ENCODE assay signal across 8 cellular contexts in genomic region chr10:27504007-27504890, GRCh38. TPM values are rescaled to one million over a fixed set of nuclear protein-coding genes. Genes with fewer than 3 reads are reported as not detected.
DNase-seq lines count a peak whose midpoint lies in the region; ATAC-seq and TF ChIP-seq lines count a peak whose summit lies in the region.

Gene RAB18, plus strand, starts transcription at chr10:27504304. Its CDS starts 66 bp downstream, at chr10:27504370.

- H3K27ac Mint-ChIP-seq in activated naive CD8-positive, alpha-beta T cell, result peak within 1 kb of the TSS; percentile 98

- intact Hi-C loops in testis (cut with DNase I; ENCODE audit: low total_unique reads), result no loop called here

- no peaks in the 10 kb centered on the region for H3K9me3 ChIP-seq in testis

- no peaks in the 10 kb centered on the region for H3K27me3 Mint-ChIP-seq in activated naive CD8-positive, alpha-beta T cell

- no peaks in the 10 kb centered on the region for H3K9me3 Mint-ChIP-seq in activated naive CD8-positive, alpha-beta T cell (ENCODE audit: low read depth)

- peaks cover 4% of the 10 kb centered on the region for H3K36me3 Mint-ChIP-seq in activated naive CD8-positive, alpha-beta T cell

- peak within 1 kb of the TSS; percentile 91 to 93 for H3K4me3 ChIP-seq in testis

- H3K27ac ChIP-seq in testis, result peak within 1 kb of the TSS; percentile 79 to 93

- H3K36me3 ChIP-seq in testis (ENCODE audit: low read depth, missing control alignments), result no peaks in the 10 kb centered on the region

- peak; percentile 91 for DNase-seq in GM10266 (ENCODE audit: extremely low spot score)
- peak; percentile 94 for DNase-seq in NCI-H1105 (lab: John Stamatoyannopoulos, UW)
- peak; percentile 83 for DNase-seq in SKM-1 treated with dmso at 0.1 percent for 144 hours (lab: John Stamatoyannopoulos, UW; ENCODE audit: unreplicated experiment)
- peak; percentile 99 for DNase-seq in glomerular visceral epithelial cell (ENCODE audit: extremely low spot score)
- peak; percentile 78 for DNase-seq in omental fat pad (ENCODE audit: low spot score)
- DNase-seq in testis, result peak; percentile 97

- peaks cover 54% of the 10 kb centered on the region for H3K4me1 Mint-ChIP-seq in activated naive CD8-positive, alpha-beta T cell (ENCODE audit: low read depth)

- TF ChIP-seq CTCF in GM10266 (IDR thresholded peaks at IDR 0.05; ENCODE audit: control insufficient read depth, insufficient read depth, low read depth, missing control alignments), result no peak
- TF ChIP-seq CTCF in omental fat pad (IDR thresholded peaks at IDR 0.05), result no peak
- TF ChIP-seq CTCF in testis (IDR thresholded peaks at IDR 0.05), result no peak

- H3K4me3 Mint-ChIP-seq in activated naive CD8-positive, alpha-beta T cell, result peak within 1 kb of the TSS; percentile 100

- ATAC-seq in HG02642 (IDR thresholded peaks at IDR 0.05; ENCODE audit: poor library complexity, unreplicated experiment) (peak; percentile 97), omental fat pad (ENCODE audit: low FRiP score) (peak; percentile 99)

- whole genome bisulfite sequencing in testis, 2 donors, result 0 to 1% methylated on average over 52 to 55 of the region's 73 CpGs

- TF ChIP-seq POLR2A in testis (IDR thresholded peaks at IDR 0.05), result peak; percentile 73

- no peaks in the 10 kb centered on the region for H3K27me3 ChIP-seq in testis

- H3K4me1 ChIP-seq in testis, result no peaks in the 10 kb centered on the region

RNA-seq across cellular contexts. Expression of gene RAB18, which starts in this region (rescaled TPM):
- total RNA-seq in omental fat pad (10 to 100 TPM; 44.4 to 58.8 (median 45.7) TPM), testis (10 to 100 TPM; 51.6 to 53.1 TPM)
- 99.8 TPM for polyA plus RNA-seq in testis (ENCODE audit: insufficient read depth, low read depth, low replicate concordance)

Comparison
In these comparisons a context has a peak if more than half of its experiments do, and no peak if none do; other contexts are left out.
1. Peak in every context shown above with its lines: DNase-seq, ATAC-seq, H3K4me3 ChIP-seq and H3K27ac ChIP-seq.